24 cellular contexts compared by ENCODE assay signal in the genomic region with DNA sequence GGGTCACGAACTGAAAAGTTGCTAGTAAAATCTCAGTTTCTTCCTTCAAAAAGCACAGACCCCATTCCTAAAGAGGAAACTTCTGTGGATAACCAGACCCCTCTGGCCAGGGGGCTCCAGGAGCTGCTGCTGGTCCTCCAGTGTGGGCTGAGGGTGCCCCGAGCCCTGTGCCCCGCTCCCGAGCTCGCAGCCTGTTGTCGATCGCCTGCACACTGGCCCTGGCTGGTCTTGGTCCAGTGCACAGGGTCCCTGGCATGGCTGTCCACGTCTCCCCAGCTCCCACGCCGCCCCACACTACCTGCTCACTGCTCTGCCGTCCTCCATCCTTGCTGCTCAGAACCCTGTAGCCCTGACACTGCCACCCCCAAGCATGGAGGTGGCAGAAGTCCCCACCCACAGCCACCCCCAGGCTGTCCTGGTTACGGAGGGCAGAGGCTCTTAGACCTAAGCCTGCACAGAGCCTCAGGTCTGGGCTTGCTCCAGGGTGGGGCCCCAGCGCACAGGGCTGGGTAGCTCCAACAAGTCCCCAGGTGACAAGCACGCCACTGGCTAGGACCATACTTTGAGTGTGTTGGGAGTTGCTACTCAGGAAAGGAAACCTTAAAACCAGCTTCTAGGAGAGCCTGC.
"Had no signal": no experiment of that assay in that cellular context is flagged by ENCODE, and none has a peak within 500 bp of the region (broad histone marks: within the 10 kb centered on the region; RNA-seq: fewer than 3 reads in every experiment).

No MANE protein-coding gene starts in this region.

- H3K27ac ChIP-seq: cardiac muscle cell, left ventricle myocardium inferior, neutrophil, pancreas, tibial nerve, VCaP had no signal

- DNase-seq: activated CD4-positive, alpha-beta T cell treated with anti-CD3 and anti-CD28 coated beads, Interleukin-2, amount 50 U/mL, for 1 hour; activated CD4-positive, CD25-positive, alpha-beta regulatory T cell treated with anti-CD3 and anti-CD28 coated beads, Interleukin-2, amount 50 U/mL, for 72 hours; activated CD8-positive, alpha-beta memory T cell treated with anti-CD3 and anti-CD28 coated beads, Interleukin-2, amount 50 U/mL, for 4 hours; activated T-cell treated with anti-CD3 and anti-CD28 coated beads, Interleukin-2, amount 50 U/mL, for 72 hours; dermis blood vessel endothelial cell; effector memory CD4-positive, alpha-beta T cell; glutamatergic neuron; hippocampal formation; kidney glomerular epithelial cell; left ventricle myocardium inferior; mesendoderm; naive thymus-derived CD4-positive, alpha-beta T cell; stimulated activated CD4-positive, alpha-beta T cell treated with anti-CD3 and anti-CD28 coated beads, Interleukin-12 subunit alpha, Interleukin-12 subunit beta, amount 100 ng/mL, for 4 hours; stimulated activated CD4-positive, alpha-beta T cell treated with anti-CD3 and anti-CD28 coated beads, Interleukin-1b, Interleukin-23, amount 100 ng/mL, for 48 hours; T-helper 17 cell had no signal

- H3K36me3 ChIP-seq: cardiac muscle cell, left ventricle myocardium inferior, neutrophil, pancreas, tibial nerve had no signal

- H3K27me3 ChIP-seq: cardiac muscle cell, foreskin keratinocyte, neutrophil, pancreas, tibial nerve had no signal

- H3K4me3 Mint-ChIP-seq: activated naive CD8-positive, alpha-beta T cell; activated T-cell treated with anti-CD3 and anti-CD28 coated beads, Interleukin-2, amount 50 U/mL, for 72 hours; naive thymus-derived CD4-positive, alpha-beta T cell; stimulated activated naive CD8-positive, alpha-beta T cell treated with anti-CD3 and anti-CD28 coated beads, Interleukin-15, Interleukin-2, amounts not matched to agents 100 ng/mL and 50 ng/mL, for 24 hours; T-helper 17 cell had no signal

- H3K27ac Mint-ChIP-seq: activated naive CD8-positive, alpha-beta T cell; activated T-cell treated with anti-CD3 and anti-CD28 coated beads, Interleukin-2, amount 50 U/mL, for 72 hours; naive thymus-derived CD4-positive, alpha-beta T cell; stimulated activated naive CD8-positive, alpha-beta T cell treated with anti-CD3 and anti-CD28 coated beads, Interleukin-15, Interleukin-2, amounts not matched to agents 100 ng/mL and 50 ng/mL, for 24 hours; T-helper 17 cell had no signal

- H3K4me3 ChIP-seq: cardiac muscle cell, left ventricle myocardium inferior, pancreas, tibial nerve had no signal

- H3K9me3 Mint-ChIP-seq: activated T-cell treated with anti-CD3 and anti-CD28 coated beads, Interleukin-2, amount 50 U/mL, for 72 hours; naive thymus-derived CD4-positive, alpha-beta T cell; stimulated activated naive CD8-positive, alpha-beta T cell treated with anti-CD3 and anti-CD28 coated beads, Interleukin-15, Interleukin-2, amounts not matched to agents 100 ng/mL and 50 ng/mL, for 24 hours had no signal

- H3K4me1 ChIP-seq: left ventricle myocardium inferior, pancreas had no signal

- H3K9me3 ChIP-seq: left ventricle myocardium inferior, neutrophil, pancreas, tibial nerve had no signal

- H3K36me3 Mint-ChIP-seq: activated naive CD8-positive, alpha-beta T cell; naive thymus-derived CD4-positive, alpha-beta T cell had no signal

- FAIRE-seq: endothelial cell of umbilical vein, pancreas had no signal
